In the genomic region with DNA sequence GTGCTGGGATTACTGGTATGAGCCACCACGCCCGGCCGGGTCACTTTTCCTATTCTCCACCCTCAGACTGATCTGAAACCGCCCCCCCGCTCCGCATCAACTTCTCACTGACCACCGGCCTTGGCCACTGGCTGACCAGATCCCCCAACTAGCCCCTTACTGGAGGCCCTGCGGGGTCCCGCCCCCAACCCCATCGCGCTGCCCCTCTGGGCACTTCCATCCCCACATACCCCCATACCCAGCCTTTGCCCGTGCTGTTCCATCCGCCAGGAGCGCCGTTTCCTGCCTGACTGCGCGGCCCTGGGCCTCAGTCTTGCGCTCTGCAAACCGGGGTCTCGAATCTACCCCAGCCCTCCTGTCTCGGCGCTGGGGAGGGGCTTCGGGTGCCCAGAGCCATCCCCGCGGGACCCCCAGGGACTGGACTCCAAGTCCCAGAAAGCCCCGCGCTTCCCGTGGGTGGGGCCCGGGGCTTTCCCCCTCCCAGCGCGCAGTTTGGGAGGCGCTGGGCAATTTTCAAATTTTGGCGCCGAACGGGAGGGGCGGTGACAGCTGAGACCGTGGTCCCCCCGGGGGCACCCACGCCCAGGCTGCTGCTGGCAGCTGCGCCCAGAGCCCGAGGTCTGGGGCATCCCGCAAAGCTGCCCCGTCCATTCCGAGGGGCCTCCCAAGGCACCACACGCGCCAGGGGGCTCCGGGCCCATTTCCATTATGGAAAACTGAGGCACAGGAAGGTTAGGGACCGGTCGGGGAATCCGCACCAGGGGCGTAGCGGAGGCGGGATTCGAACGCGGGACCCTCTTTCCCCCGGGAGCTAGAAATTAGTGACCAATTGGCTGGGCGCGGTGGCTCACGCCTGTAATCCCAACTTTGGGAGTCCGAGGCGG, we compare ENCODE assay signal across 8 cellular contexts. TPM values are rescaled to one million over a fixed set of nuclear protein-coding genes. Genes with fewer than 3 reads are reported as not detected.
DNase-seq lines count a peak whose midpoint lies in the region; ATAC-seq, FAIRE-seq and TF ChIP-seq lines count a peak whose summit lies in the region.

No MANE protein-coding gene starts in this region.

- H3K4me1 ChIP-seq in kidney (ENCODE audit: control insufficient read depth in 1 of 2, insufficient read depth in 1 of 2, low read depth in 1 of 2, low read length in 2 of 2), result peaks cover 0 to 4% of the 10 kb centered on the region in 2 donors

- POLR2A ChIA-PET in MCF 10A (lab: Yijun Ruan, JAX), result interaction anchor here (0.7 to 3.5 kb wide), 5 partner anchors 15 to 165 kb away, joined by 3 to 26 read pairs (median 4); partner anchors contain the start of genes GADD45B and TIMM13

- CTCF ChIA-PET in MCF 10A (lab: Yijun Ruan, JAX), result no interaction called here

- FAIRE-seq in kidney (lab: Jason Lieb, UNC), result no peak

- H3K27ac Mint-ChIP-seq in MCF 10A (ENCODE audit: low read depth, unreplicated experiment), result no peak overlapping the region

- ATAC-seq in HG02610 (IDR thresholded peaks at IDR 0.05; ENCODE audit: unreplicated experiment), result peak; percentile 50
- ATAC-seq in GM18520 (IDR thresholded peaks at IDR 0.05; ENCODE audit: unreplicated experiment), result no peak
- no peak for ATAC-seq in HG03175 (IDR thresholded peaks at IDR 0.05; ENCODE audit: unreplicated experiment)

- no peaks in the 10 kb centered on the region for H3K27me3 Mint-ChIP-seq in MCF 10A (ENCODE audit: insufficient read depth, unreplicated experiment)

- DNase-seq in DMS 273 treated with DMSO at 0.1 percent for 48 hours (lab: John Stamatoyannopoulos, UW), result peak; percentile 41
- peak; percentile 24 for DNase-seq in T follicular helper cell (ENCODE audit: low read depth)
- peak; percentile 90 for DNase-seq in MCF 10A (ENCODE audit: unreplicated experiment)
- peak; percentile 81 for DNase-seq in kidney
- peak; percentile 53 for DNase-seq in stimulated activated CD4-positive, alpha-beta T cell treated with anti-CD3 and anti-CD28 coated beads, Interleukin-2, amount 100 ng/mL, for 4 hours (ENCODE audit: low read depth)

- H3K9ac ChIP-seq in kidney (ENCODE audit: low read length in 2 of 2), result no peak overlapping the region

- no peaks in the 10 kb centered on the region for H3K9me3 ChIP-seq in kidney (ENCODE audit: control insufficient read depth in 1 of 2, low read length in 2 of 2)

- H3K36me3 Mint-ChIP-seq in MCF 10A (ENCODE audit: insufficient read depth, unreplicated experiment), result no peaks in the 10 kb centered on the region

- BruUV-seq in MCF 10A (replicated peaks; lab: Mats Ljungman, UMichigan), result TSS peak; percentile 55

- peak overlapping the region; percentile 91 for H3K4me3 Mint-ChIP-seq in MCF 10A (ENCODE audit: unreplicated experiment)

- peak; percentile 21 for TF ChIP-seq CTCF in MCF 10A (IDR thresholded peaks at IDR 0.05; ENCODE audit: unreplicated experiment)
- no peak for TF ChIP-seq CTCF in kidney (IDR thresholded peaks at IDR 0.05; ENCODE audit: borderline replicate concordance, extremely low read depth, insufficient read depth)

- H3K4me1 Mint-ChIP-seq in MCF 10A (ENCODE audit: insufficient read depth, unreplicated experiment), result peaks cover 16% of the 10 kb centered on the region

- H3K27ac ChIP-seq in kidney (ENCODE audit: low read depth in 2 of 2, low read length in 2 of 2), result no peak overlapping the region

- H3K9me3 Mint-ChIP-seq in MCF 10A (ENCODE audit: unreplicated experiment), result no peaks in the 10 kb centered on the region

- no peaks in the 10 kb centered on the region for H3K36me3 ChIP-seq in kidney (ENCODE audit: control insufficient read depth in 1 of 2, insufficient read depth in 2 of 2, low read length in 2 of 2)

- intact Hi-C loops in MCF 10A (cut with micrococcal nuclease), result no loop called here
- intact Hi-C loops in kidney (cut with DNase I), result no loop called here

- H3K4me3 ChIP-seq in kidney (ENCODE audit: low read length in 2 of 2), result peak overlapping the region; percentile 45 to 63

RNA-seq across cellular contexts. Expression of gene LMNB2, which starts 5.2 kb away (rescaled TPM):
- 85.2 and 85.6 TPM in 2 replicates for total RNA-seq in MCF 10A (2022)
- total RNA-seq in kidney, result 27.6 TPM
- polyA plus RNA-seq in kidney (ENCODE audit: insufficient read depth, low read depth, low replicate concordance), result 9.0 TPM

RNA-seq across cellular contexts. Expression of gene GADD45B, which starts 13.9 kb away (rescaled TPM):
- total RNA-seq in MCF 10A (2022) (28.0 and 53.8 TPM in 2 replicates), kidney (88.5 TPM)
- polyA plus RNA-seq in kidney (ENCODE audit: insufficient read depth, low read depth, low replicate concordance), result 149 TPM

RNA-seq across cellular contexts. Expression of gene TIMM13, which starts 34.6 kb away (rescaled TPM):
- total RNA-seq in MCF 10A (2022), result 123 and 188 TPM in 2 replicates
- total RNA-seq in kidney, result 69.7 TPM
- polyA plus RNA-seq in kidney (ENCODE audit: insufficient read depth, low read depth, low replicate concordance), result 188 TPM

Comparison
In these comparisons a context has a peak if more than half of its experiments do, and no peak if none do; other contexts are left out.
1. DNase-seq: peak in every context shown above with its lines; median percentile 90 in MCF 10A; 81 in kidney; 53 in stimulated activated CD4-positive, alpha-beta T cell treated with anti-CD3 and anti-CD28 coated beads, Interleukin-2, amount 100 ng/mL, for 4 hours; 41 in DMS 273 treated with DMSO at 0.1 percent for 48 hours; 24 in T follicular helper cell.